Comparison of ENCODE assay signal across 1 cellular context in the genomic region with DNA sequence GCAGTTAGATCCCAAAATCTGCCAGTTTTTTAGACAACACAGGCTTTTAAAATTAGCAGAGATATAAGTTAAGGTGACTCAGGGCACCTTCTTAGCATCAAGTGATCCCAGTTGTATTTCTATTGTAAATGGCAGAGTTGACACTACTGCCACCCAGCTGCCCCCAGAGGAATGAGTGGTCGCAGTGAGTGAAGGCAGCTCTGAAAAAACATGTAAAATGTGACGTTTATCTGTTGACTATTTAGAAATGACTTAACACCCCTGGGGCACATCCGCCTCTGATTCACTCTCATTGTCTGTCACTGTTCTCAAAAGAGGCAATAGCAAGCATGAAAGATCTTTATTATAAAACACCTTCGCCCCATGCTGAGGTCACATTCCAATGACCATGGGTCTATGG.
TF ChIP-seq lines count a peak whose summit lies in the region.

No MANE protein-coding gene starts in this region.

TF ChIP-seq in WTC11, 78 proteins besides CTCF, POLR2A, EP300 and RAD21 (continued from another document):
- TF ChIP-seq, protein P1, sequence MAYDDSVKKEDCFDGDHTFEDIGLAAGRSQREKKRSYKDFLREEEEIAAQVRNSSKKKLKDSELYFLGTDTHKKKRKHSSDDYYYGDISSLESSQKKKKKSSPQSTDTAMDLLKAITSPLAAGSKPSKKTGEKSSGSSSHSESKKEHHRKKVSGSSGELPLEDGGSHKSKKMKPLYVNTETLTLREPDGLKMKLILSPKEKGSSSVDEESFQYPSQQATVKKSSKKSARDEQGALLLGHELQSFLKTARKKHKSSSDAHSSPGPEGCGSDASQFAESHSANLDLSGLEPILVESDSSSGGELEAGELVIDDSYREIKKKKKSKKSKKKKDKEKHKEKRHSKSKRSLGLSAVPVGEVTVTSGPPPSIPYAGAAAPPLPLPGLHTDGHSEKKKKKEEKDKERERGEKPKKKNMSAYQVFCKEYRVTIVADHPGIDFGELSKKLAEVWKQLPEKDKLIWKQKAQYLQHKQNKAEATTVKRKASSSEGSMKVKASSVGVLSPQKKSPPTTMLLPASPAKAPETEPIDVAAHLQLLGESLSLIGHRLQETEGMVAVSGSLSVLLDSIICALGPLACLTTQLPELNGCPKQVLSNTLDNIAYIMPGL (CRISPR knock-in tag; IDR thresholded peaks at IDR 0.05): no peak
- TF ChIP-seq, protein P2, sequence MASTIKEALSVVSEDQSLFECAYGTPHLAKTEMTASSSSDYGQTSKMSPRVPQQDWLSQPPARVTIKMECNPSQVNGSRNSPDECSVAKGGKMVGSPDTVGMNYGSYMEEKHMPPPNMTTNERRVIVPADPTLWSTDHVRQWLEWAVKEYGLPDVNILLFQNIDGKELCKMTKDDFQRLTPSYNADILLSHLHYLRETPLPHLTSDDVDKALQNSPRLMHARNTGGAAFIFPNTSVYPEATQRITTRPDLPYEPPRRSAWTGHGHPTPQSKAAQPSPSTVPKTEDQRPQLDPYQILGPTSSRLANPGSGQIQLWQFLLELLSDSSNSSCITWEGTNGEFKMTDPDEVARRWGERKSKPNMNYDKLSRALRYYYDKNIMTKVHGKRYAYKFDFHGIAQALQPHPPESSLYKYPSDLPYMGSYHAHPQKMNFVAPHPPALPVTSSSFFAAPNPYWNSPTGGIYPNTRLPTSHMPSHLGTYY (CRISPR knock-in tag; IDR thresholded peaks at IDR 0.05): no peak
- TF ChIP-seq GABPB1 (CRISPR knock-in tag; IDR thresholded peaks at IDR 0.05): no peak
- TF ChIP-seq RORB (CRISPR knock-in tag; IDR thresholded peaks at IDR 0.05): no peak
- TF ChIP-seq, protein P3, sequence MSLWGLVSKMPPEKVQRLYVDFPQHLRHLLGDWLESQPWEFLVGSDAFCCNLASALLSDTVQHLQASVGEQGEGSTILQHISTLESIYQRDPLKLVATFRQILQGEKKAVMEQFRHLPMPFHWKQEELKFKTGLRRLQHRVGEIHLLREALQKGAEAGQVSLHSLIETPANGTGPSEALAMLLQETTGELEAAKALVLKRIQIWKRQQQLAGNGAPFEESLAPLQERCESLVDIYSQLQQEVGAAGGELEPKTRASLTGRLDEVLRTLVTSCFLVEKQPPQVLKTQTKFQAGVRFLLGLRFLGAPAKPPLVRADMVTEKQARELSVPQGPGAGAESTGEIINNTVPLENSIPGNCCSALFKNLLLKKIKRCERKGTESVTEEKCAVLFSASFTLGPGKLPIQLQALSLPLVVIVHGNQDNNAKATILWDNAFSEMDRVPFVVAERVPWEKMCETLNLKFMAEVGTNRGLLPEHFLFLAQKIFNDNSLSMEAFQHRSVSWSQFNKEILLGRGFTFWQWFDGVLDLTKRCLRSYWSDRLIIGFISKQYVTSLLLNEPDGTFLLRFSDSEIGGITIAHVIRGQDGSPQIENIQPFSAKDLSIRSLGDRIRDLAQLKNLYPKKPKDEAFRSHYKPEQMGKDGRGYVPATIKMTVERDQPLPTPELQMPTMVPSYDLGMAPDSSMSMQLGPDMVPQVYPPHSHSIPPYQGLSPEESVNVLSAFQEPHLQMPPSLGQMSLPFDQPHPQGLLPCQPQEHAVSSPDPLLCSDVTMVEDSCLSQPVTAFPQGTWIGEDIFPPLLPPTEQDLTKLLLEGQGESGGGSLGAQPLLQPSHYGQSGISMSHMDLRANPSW (CRISPR knock-in tag; conservative IDR thresholded peaks at IDR 0.05; ENCODE audit: low read depth): no peak
- TF ChIP-seq, protein P4, sequence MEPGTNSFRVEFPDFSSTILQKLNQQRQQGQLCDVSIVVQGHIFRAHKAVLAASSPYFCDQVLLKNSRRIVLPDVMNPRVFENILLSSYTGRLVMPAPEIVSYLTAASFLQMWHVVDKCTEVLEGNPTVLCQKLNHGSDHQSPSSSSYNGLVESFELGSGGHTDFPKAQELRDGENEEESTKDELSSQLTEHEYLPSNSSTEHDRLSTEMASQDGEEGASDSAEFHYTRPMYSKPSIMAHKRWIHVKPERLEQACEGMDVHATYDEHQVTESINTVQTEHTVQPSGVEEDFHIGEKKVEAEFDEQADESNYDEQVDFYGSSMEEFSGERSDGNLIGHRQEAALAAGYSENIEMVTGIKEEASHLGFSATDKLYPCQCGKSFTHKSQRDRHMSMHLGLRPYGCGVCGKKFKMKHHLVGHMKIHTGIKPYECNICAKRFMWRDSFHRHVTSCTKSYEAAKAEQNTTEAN (CRISPR knock-in tag; IDR thresholded peaks at IDR 0.05): no peak
- TF ChIP-seq ZBTB21 (CRISPR knock-in tag; IDR thresholded peaks at IDR 0.05; ENCODE audit: borderline replicate concordance): no peak
- TF ChIP-seq SMAD4 (CRISPR knock-in tag; IDR thresholded peaks at IDR 0.05): no peak
- TF ChIP-seq, protein P5, sequence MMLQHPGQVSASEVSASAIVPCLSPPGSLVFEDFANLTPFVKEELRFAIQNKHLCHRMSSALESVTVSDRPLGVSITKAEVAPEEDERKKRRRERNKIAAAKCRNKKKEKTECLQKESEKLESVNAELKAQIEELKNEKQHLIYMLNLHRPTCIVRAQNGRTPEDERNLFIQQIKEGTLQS (CRISPR knock-in tag; conservative IDR thresholded peaks at IDR 0.05): no peak
- no peak for TF ChIP-seq TEAD4 (CRISPR knock-in tag; IDR thresholded peaks at IDR 0.05)
- TF ChIP-seq, protein P6, sequence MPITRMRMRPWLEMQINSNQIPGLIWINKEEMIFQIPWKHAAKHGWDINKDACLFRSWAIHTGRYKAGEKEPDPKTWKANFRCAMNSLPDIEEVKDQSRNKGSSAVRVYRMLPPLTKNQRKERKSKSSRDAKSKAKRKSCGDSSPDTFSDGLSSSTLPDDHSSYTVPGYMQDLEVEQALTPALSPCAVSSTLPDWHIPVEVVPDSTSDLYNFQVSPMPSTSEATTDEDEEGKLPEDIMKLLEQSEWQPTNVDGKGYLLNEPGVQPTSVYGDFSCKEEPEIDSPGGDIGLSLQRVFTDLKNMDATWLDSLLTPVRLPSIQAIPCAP (CRISPR knock-in tag; IDR thresholded peaks at IDR 0.05): no peak
- TF ChIP-seq, protein P7, sequence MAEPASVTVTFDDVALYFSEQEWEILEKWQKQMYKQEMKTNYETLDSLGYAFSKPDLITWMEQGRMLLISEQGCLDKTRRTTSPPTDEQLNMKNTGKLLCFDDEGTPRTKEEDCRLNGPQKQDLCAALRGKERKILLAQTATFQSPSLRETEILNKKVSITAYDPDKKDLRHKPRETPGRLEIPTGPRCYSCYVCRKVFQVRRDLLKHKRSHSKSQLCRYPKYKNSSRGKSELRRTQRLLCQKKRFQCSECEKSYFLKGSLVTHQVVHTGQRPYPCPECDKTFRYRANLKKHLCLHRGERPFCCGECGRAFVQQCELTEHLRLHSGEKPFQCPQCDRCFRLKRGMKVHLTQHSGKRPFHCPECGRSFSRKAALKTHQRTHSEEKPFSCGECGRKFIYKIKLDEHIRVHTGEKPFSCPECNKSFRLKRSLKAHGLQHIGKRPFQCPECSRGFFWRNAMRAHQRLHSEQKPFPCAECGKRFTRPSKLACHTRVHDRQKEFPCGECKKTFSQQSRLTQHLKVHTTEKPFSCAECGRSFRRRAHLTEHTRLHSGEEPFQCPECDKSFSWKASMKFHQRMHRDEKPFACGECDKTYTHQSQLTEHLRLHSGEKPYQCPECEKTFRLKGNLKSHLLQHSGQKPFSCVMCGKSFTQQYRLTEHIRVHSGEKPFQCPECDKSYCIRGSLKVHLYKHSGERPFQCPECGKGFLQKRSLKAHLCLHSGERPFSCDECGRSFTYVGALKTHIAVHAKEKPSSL (CRISPR knock-in tag; conservative IDR thresholded peaks at IDR 0.05): no peak
- no peak for TF ChIP-seq HMGA2 (CRISPR knock-in tag; IDR thresholded peaks at IDR 0.05)
